In genomic region chr10:90592903-90593302, GRCh38 we compare ENCODE assay signal across 9 cellular contexts.
DNase-seq lines count a peak whose midpoint lies in the region; ATAC-seq and TF ChIP-seq lines count a peak whose summit lies in the region.
"Had no signal": no experiment of that assay in that cellular context is flagged by ENCODE, and none has a peak within 500 bp of the region (broad histone marks: within the 10 kb centered on the region; RNA-seq: fewer than 3 reads in every experiment).

No MANE protein-coding gene starts in this region.

- no peaks in the 10 kb centered on the region for H3K79me1 ChIP-seq in neuronal stem cell (ENCODE audit: low read depth, low read length)

- no peak overlapping the region for H3K4me3 Mint-ChIP-seq in activated naive CD4-positive, alpha-beta T cell treated with anti-CD3 and anti-CD28 coated beads for 36 hours

- no peak overlapping the region for H2BK15ac ChIP-seq in neuronal stem cell (ENCODE audit: low read length)

- no CpG with 5 or more reads among the region's 2 CpGs for WGBS in neuronal stem cell (ENCODE audit: extremely low coverage in 2 of 2, insufficient read length in 2 of 2, insufficient replicate concordance in 1 of 2), 2 donors

- TF ChIP-seq CTCF in OCI-LY7 (conservative IDR thresholded peaks at IDR 0.05; ENCODE audit: low read length), result peak; percentile 57

- no peaks in the 10 kb centered on the region for H4K20me1 ChIP-seq in OCI-LY7 (ENCODE audit: insufficient read depth, low read length)

- H2AFZ ChIP-seq in OCI-LY7 (ENCODE audit: low read length) (no peak overlapping the region), neuronal stem cell (ENCODE audit: low read length) (no peak overlapping the region)

- POLR2A ChIA-PET in OCI-LY7 (lab: Charles Lee), result interaction anchor here (0.6 to 0.9 kb wide), 2 partner anchors 31 to 111 kb away, joined by 3 read pairs; no protein-coding TSS in a partner anchor

- no peak overlapping the region for H2BK12ac ChIP-seq in neuronal stem cell (ENCODE audit: low read length)

- no peak overlapping the region for H3K4ac ChIP-seq in neuronal stem cell (ENCODE audit: low read length)

- H3K36me3 ChIP-seq in OCI-LY7 (ENCODE audit: insufficient read depth, low read length) (no peaks in the 10 kb centered on the region), neuronal stem cell (replicated peaks in 1 of 2; ENCODE audit: control insufficient read depth in 2 of 2, insufficient read depth in 2 of 2, low read length in 2 of 2) (no peaks in the 10 kb centered on the region)
- H3K36me3 ChIP-seq: breast epithelium had no signal

- no peak overlapping the region for H2BK120ac ChIP-seq in neuronal stem cell (ENCODE audit: low read depth, low read length)

- intact Hi-C loops in activated naive CD4-positive, alpha-beta T cell treated with anti-CD3 and anti-CD28 coated beads for 36 hours (cut with micrococcal nuclease), result loop anchor here (1.0 to 2.0 kb wide), 2 partner anchors 444 to 800 kb away; no protein-coding TSS in a partner anchor
- intact Hi-C loops in OCI-LY7 (cut with micrococcal nuclease; ENCODE audit: unreplicated experiment), result loop anchor here (10.0 kb wide), 1 partner anchor 798 kb away; no protein-coding TSS in a partner anchor

- H4K8ac ChIP-seq in neuronal stem cell (ENCODE audit: low read depth, low read length), result no peak overlapping the region

- H3K4me2 ChIP-seq in OCI-LY7 (ENCODE audit: low read length), result no peak overlapping the region
- no peak overlapping the region for H3K4me2 ChIP-seq in neuronal stem cell (ENCODE audit: insufficient read depth, low read length, poor library complexity, severe bottlenecking)

- H3K9me3 ChIP-seq in OCI-LY7 (ENCODE audit: low read length) (no peaks in the 10 kb centered on the region), neuronal stem cell (replicated peaks in 1 of 2; ENCODE audit: control insufficient read depth in 2 of 2, insufficient read depth in 1 of 2, low read depth in 1 of 2, low read length in 2 of 2) (no peaks in the 10 kb centered on the region)
- H3K9me3 ChIP-seq: breast epithelium had no signal

- CTCF ChIA-PET in activated naive CD4-positive, alpha-beta T cell treated with anti-CD3 and anti-CD28 coated beads for 36 hours (lab: Charles Lee), result interaction anchor here (1.0 kb wide), 1 partner anchor 10 kb away, joined by 3 read pairs; no protein-coding TSS in a partner anchor
- CTCF ChIA-PET in OCI-LY7 (lab: Charles Lee; ENCODE audit: unreplicated experiment), result no interaction called here

- H3K27ac Mint-ChIP-seq in activated naive CD4-positive, alpha-beta T cell treated with anti-CD3 and anti-CD28 coated beads for 36 hours, result no peak overlapping the region

- H2BK5ac ChIP-seq in neuronal stem cell (ENCODE audit: low read length), result no peak overlapping the region

- ATAC-seq in HG02973 (IDR thresholded peaks at IDR 0.05; ENCODE audit: unreplicated experiment) (peak; percentile 70), GM19455 (IDR thresholded peaks at IDR 0.05; ENCODE audit: unreplicated experiment) (no peak)

- no peak overlapping the region for H4K91ac ChIP-seq in neuronal stem cell (ENCODE audit: low read depth, low read length, poor library complexity)

- no peak overlapping the region for H3K4me3 ChIP-seq in OCI-LY7 (ENCODE audit: low read depth, low read length, poor library complexity, severe bottlenecking)
- H3K4me3 ChIP-seq in neuronal stem cell (ENCODE audit: low read length in 2 of 2), result no peak overlapping the region
- H3K4me3 ChIP-seq: breast epithelium had no signal

- no TSS peak for BruUV-seq in OCI-LY7 (replicated peaks; lab: Mats Ljungman, UMichigan)

- H3K14ac ChIP-seq in neuronal stem cell (ENCODE audit: low read length), result no peak overlapping the region

- TF ChIP-seq POLR2A in erythroblast (IDR thresholded peaks at IDR 0.05; ENCODE audit: low read length), result no peak

- H3K36me3 Mint-ChIP-seq in activated naive CD4-positive, alpha-beta T cell treated with anti-CD3 and anti-CD28 coated beads for 36 hours (ENCODE audit: low read depth), result no peaks in the 10 kb centered on the region

- H3K9ac ChIP-seq in neuronal stem cell (ENCODE audit: low read depth, low read length, poor library complexity), result no peak overlapping the region

- no peak overlapping the region for H3K23ac ChIP-seq in neuronal stem cell (ENCODE audit: low read depth, low read length, poor library complexity)

- H3K4me1 ChIP-seq in OCI-LY7 (ENCODE audit: insufficient read depth, low read length, poor library complexity, severe bottlenecking) (no peaks in the 10 kb centered on the region), neuronal stem cell (ENCODE audit: control insufficient read depth in 2 of 2, insufficient read depth in 1 of 2, low read depth in 1 of 2, low read length in 2 of 2) (peaks cover 0 to 1% of the 10 kb centered on the region in 2 donors)
- H3K4me1 ChIP-seq: breast epithelium had no signal

- no peaks in the 10 kb centered on the region for H3K9me3 Mint-ChIP-seq in activated naive CD4-positive, alpha-beta T cell treated with anti-CD3 and anti-CD28 coated beads for 36 hours

- H3K4me1 Mint-ChIP-seq in activated naive CD4-positive, alpha-beta T cell treated with anti-CD3 and anti-CD28 coated beads for 36 hours (ENCODE audit: low read depth), result no peaks in the 10 kb centered on the region

- no peak overlapping the region for H3K18ac ChIP-seq in neuronal stem cell (ENCODE audit: low read length)

- DNase-seq in activated naive CD4-positive, alpha-beta T cell treated with anti-CD3 and anti-CD28 coated beads for 36 hours, result peak; percentile 26
- no peak for DNase-seq in activated naive CD4-positive, alpha-beta T cell treated with anti-CD3 and anti-CD28 coated beads, Interleukin-2, amount 50 U/mL, for 16 hours
- DNase-seq in OCI-LY7 (ENCODE audit: low spot score) (peak; percentile 28), erythroblast (lab: John Stamatoyannopoulos, UW) (peak; percentile 7 to 22), neuronal stem cell (ENCODE audit: low spot score) (peak; percentile 43), T-helper 9 cell (no peak)

- no peaks in the 10 kb centered on the region for H3K9me2 ChIP-seq in OCI-LY7 (ENCODE audit: insufficient read depth, low read length)

- H3K27me3 ChIP-seq in neuronal stem cell (ENCODE audit: control insufficient read depth in 3 of 3, insufficient read depth in 3 of 3, low read depth in 1 of 3, low read length in 3 of 3), result no peaks in the 10 kb centered on the region
- H3K27me3 ChIP-seq: breast epithelium had no signal

- H3K79me2 ChIP-seq in OCI-LY7 (ENCODE audit: insufficient read depth, low read depth, low read length), result no peaks in the 10 kb centered on the region

- H3K27me3 Mint-ChIP-seq in activated naive CD4-positive, alpha-beta T cell treated with anti-CD3 and anti-CD28 coated beads for 36 hours (ENCODE audit: low read depth), result peaks cover 11% of the 10 kb centered on the region

- no peak overlapping the region for H2AK5ac ChIP-seq in neuronal stem cell (ENCODE audit: low read depth, low read length)

- no peak overlapping the region for H3K27ac ChIP-seq in OCI-LY7 (ENCODE audit: low read depth, low read length, poor library complexity, severe bottlenecking)
- no peak overlapping the region for H3K27ac ChIP-seq in neuronal stem cell (replicated peaks; ENCODE audit: low read length)
- H3K27ac ChIP-seq: breast epithelium had no signal

Comparison
In these comparisons a context has a peak if more than half of its experiments do, and no peak if none do; other contexts are left out.
1. DNase-seq: peak in activated naive CD4-positive, alpha-beta T cell treated with anti-CD3 and anti-CD28 coated beads for 36 hours (single experiment), OCI-LY7 (single experiment), erythroblast (2 of 2) and neuronal stem cell (single experiment); none in activated naive CD4-positive, alpha-beta T cell treated with anti-CD3 and anti-CD28 coated beads, Interleukin-2, amount 50 U/mL, for 16 hours (single experiment) and T-helper 9 cell (single experiment).